In the genomic region with DNA sequence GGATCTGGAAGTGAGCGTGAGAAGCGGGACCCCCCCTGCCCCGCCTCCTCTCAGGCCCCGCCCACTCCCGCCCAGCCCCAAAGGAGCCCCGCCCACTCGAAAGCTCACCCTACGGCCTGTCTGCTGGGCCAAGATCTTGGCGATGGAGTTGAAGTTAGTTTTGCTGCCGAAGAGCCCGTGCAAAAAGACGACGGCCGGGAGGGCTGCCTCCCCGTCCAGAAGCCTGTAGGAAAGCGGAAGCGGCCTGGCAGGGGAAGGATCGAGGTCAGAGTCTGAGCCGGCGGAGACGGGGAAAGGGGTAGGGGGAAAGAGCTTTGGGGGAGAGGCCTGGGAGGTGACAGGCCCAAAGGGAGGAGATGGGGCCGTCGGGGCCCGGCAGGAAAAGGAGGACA, we compare ENCODE assay signal across 8 cellular contexts. TPM values are rescaled to one million over a fixed set of nuclear protein-coding genes. Genes with fewer than 3 reads are reported as not detected.
DNase-seq lines count a peak whose midpoint lies in the region; ATAC-seq, FAIRE-seq and TF ChIP-seq lines count a peak whose summit lies in the region.

No MANE protein-coding gene starts in this region.

- H3K27ac ChIP-seq in SJCRH30, result peak overlapping the region; percentile 74
- peak overlapping the region; percentile 36 for H3K27ac ChIP-seq in cardiac muscle cell
- H3K27ac ChIP-seq in pancreas, result peak overlapping the region; percentile 66 to 100 (median 91)

- no peaks in the 10 kb centered on the region for H3K36me3 Mint-ChIP-seq in activated naive CD8-positive, alpha-beta T cell treated with anti-CD3 and anti-CD28 coated beads, Interleukin-2, amount 50 U/mL, for 24 hours (ENCODE audit: low read depth)

- H3K27ac Mint-ChIP-seq in activated naive CD8-positive, alpha-beta T cell treated with anti-CD3 and anti-CD28 coated beads, Interleukin-2, amount 50 U/mL, for 24 hours, result peak overlapping the region; percentile 90

- H3K36me3 ChIP-seq in SJCRH30, result no peaks in the 10 kb centered on the region; the same call in 1 of the 2 replicates
- no peaks in the 10 kb centered on the region for H3K36me3 ChIP-seq in cardiac muscle cell
- H3K36me3 ChIP-seq in pancreas, result peaks cover 0 to 8% (median 0%) of the 10 kb centered on the region in 3 donors

- H3K4me1 ChIP-seq in SJCRH30, result peaks cover 16% of the 10 kb centered on the region
- H3K4me1 ChIP-seq in cardiac muscle cell (ENCODE audit: low read depth), result no peaks in the 10 kb centered on the region
- H3K4me1 ChIP-seq in pancreas, result peaks cover 12 to 26% (median 24%) of the 10 kb centered on the region in 3 donors

- no peaks in the 10 kb centered on the region for H3K27me3 Mint-ChIP-seq in activated naive CD8-positive, alpha-beta T cell treated with anti-CD3 and anti-CD28 coated beads, Interleukin-2, amount 50 U/mL, for 24 hours

- H3K9me3 Mint-ChIP-seq in activated naive CD8-positive, alpha-beta T cell treated with anti-CD3 and anti-CD28 coated beads, Interleukin-2, amount 50 U/mL, for 24 hours, result no peaks in the 10 kb centered on the region

- 0 to 1% methylated on average over 19 to 24 of the region's 24 CpGs for WGBS in pancreas, 2 donors

- no peak for TF ChIP-seq CTCF in cardiac muscle cell (IDR thresholded peaks at IDR 0.05; ENCODE audit: low read depth, low read length)
- no peak for TF ChIP-seq CTCF in pancreas (IDR thresholded peaks at IDR 0.05)

- FAIRE-seq in pancreas (lab: Jason Lieb, UNC), result no peak

- H3K4me3 Mint-ChIP-seq in activated naive CD8-positive, alpha-beta T cell treated with anti-CD3 and anti-CD28 coated beads, Interleukin-2, amount 50 U/mL, for 24 hours, result peak overlapping the region; percentile 89

- H3K27me3 ChIP-seq in SJCRH30 (0 out of 2 replicates have a peak, but pooled peaks cover 5% of the 10 kb centered on the region), cardiac muscle cell (no peaks in the 10 kb centered on the region), pancreas (no peaks in the 10 kb centered on the region)

- H3K9me3 ChIP-seq in SJCRH30 (replicated peaks) (no peaks in the 10 kb centered on the region), cardiac muscle cell (ENCODE audit: low read depth) (no peaks in the 10 kb centered on the region), pancreas (no peaks in the 10 kb centered on the region)

- H3K4me3 ChIP-seq in SJCRH30, result peak overlapping the region; percentile 94
- peak overlapping the region; percentile 48 for H3K4me3 ChIP-seq in cardiac muscle cell
- peak overlapping the region; percentile 37 to 95 (median 78) for H3K4me3 ChIP-seq in pancreas

- H3K4me1 Mint-ChIP-seq in activated naive CD8-positive, alpha-beta T cell treated with anti-CD3 and anti-CD28 coated beads, Interleukin-2, amount 50 U/mL, for 24 hours, result peaks cover 11% of the 10 kb centered on the region

- ATAC-seq in HG03354 (IDR thresholded peaks at IDR 0.05; ENCODE audit: poor library complexity, severe bottlenecking, unreplicated experiment) (peak; percentile 15), pancreas (peak; percentile 9 to 26 (median 18))
- peak; percentile 1 for ATAC-seq in activated naive CD8-positive, alpha-beta T cell treated with anti-CD3 and anti-CD28 coated beads, Interleukin-2, amount 50 U/mL, for 24 hours

- intact Hi-C loops in pancreas (cut with DNase I), result no loop called here

- DNase-seq in NCI-H1417 (lab: John Stamatoyannopoulos, UW) (peak; percentile 69 to 87 (median 80)), NCI-H1417 treated with DMSO at 0.1 percent for 48 hours (lab: John Stamatoyannopoulos, UW) (no peak), SJCRH30 (peak; percentile 68 to 80), cardiac muscle cell (ENCODE audit: low read depth in 1 of 2, low spot score in 1 of 2) (peak; percentile 60 to 66), pancreas (peak in 5 of 6 donors; percentile 60 to 82 (median 65)), DMS153 (lab: John Stamatoyannopoulos, UW) (no peak)
- peak; percentile 72 for DNase-seq in activated naive CD8-positive, alpha-beta T cell treated with anti-CD3 and anti-CD28 coated beads, Interleukin-2, amount 50 U/mL, for 24 hours

RNA-seq across cellular contexts. Expression of a gene that starts 0.4 kb away (rescaled TPM):
- total RNA-seq in SJCRH30 (2014; rRNA removed; shearing (Covaris generic)), result 11.8 and 13.9 TPM in 2 replicates
- 30.9 and 48.9 TPM in 2 replicates for total RNA-seq in cardiac muscle cell
- polyA plus RNA-seq in cardiac muscle cell, result 42.2 and 59.6 TPM in 2 replicates
- 10 to 100 TPM; 16.0 to 30.6 (median 22.1) TPM for total RNA-seq in pancreas
- polyA plus RNA-seq in pancreas, result 10 to 100 TPM; 91.0 to 95.2 TPM

RNA-seq across cellular contexts. Expression of a gene that starts 18.7 kb away (rescaled TPM):
- total RNA-seq in SJCRH30 (2014; rRNA removed; shearing (Covaris generic)), result 6.9 and 10.4 TPM in 2 replicates
- 14.4 and 20.6 TPM in 2 replicates for total RNA-seq in cardiac muscle cell
- polyA plus RNA-seq in cardiac muscle cell, result 9.8 and 11.8 TPM in 2 replicates
- total RNA-seq in pancreas, result 10 to 100 TPM in 2 of 6 donors, 1 to 10 TPM in 4; 2.3 to 11.9 (median 6.9) TPM
- polyA plus RNA-seq in pancreas, result 10 to 100 TPM; 31.8 to 95.7 TPM

RNA-seq across cellular contexts. Expression of a gene that starts 31.9 kb away (rescaled TPM):
- total RNA-seq in SJCRH30 (2014; rRNA removed; shearing (Covaris generic)), result not detected in 2 replicates
- total RNA-seq in cardiac muscle cell (5.9 and 11.0 TPM in 2 replicates), pancreas (10 to 100 TPM; 42.9 to 62.0 (median 48.3) TPM)
- polyA plus RNA-seq in cardiac muscle cell (5.6 and 11.2 TPM in 2 replicates), pancreas (100 to 1,000 TPM; 110 to 122 TPM)

RNA-seq across cellular contexts. Expression of a gene that starts 54.8 kb away (rescaled TPM):
- 86.6 and 91.7 TPM in 2 replicates for total RNA-seq in SJCRH30 (2014; rRNA removed; shearing (Covaris generic))
- total RNA-seq in cardiac muscle cell (63.9 and 100.0 TPM in 2 replicates), pancreas (10 to 100 TPM; 26.9 to 36.8 (median 33.0) TPM)
- polyA plus RNA-seq in cardiac muscle cell (141 and 170 TPM in 2 replicates), pancreas (10 to 100 TPM; 46.7 to 62.9 TPM)

RNA-seq across cellular contexts. Expression of a gene that starts 55.0 kb away (rescaled TPM):
- total RNA-seq in SJCRH30 (2014; rRNA removed; shearing (Covaris generic)), result 5.1 and 6.0 TPM in 2 replicates
- 9.9 and 10.1 TPM in 2 replicates for total RNA-seq in cardiac muscle cell
- polyA plus RNA-seq in cardiac muscle cell, result 23.4 and 24.3 TPM in 2 replicates
- 1 to 10 TPM; 4.1 to 8.2 (median 5.6) TPM for total RNA-seq in pancreas
- polyA plus RNA-seq in pancreas, result 1 to 10 TPM; 5.1 to 6.4 TPM

Comparison
In these comparisons a context has a peak if more than half of its experiments do, and no peak if none do; other contexts are left out.
1. DNase-seq: peak in NCI-H1417 (3 of 3), SJCRH30 (2 of 2), activated naive CD8-positive, alpha-beta T cell treated with anti-CD3 and anti-CD28 coated beads, Interleukin-2, amount 50 U/mL, for 24 hours (single experiment), cardiac muscle cell (2 of 2) and pancreas (5 of 6); none in NCI-H1417 treated with DMSO at 0.1 percent for 48 hours (single experiment) and DMS153 (single experiment).
2. H3K27ac ChIP-seq: peak in every context shown above with its lines; median percentile 91 in pancreas; 74 in SJCRH30; 36 in cardiac muscle cell.
3. Peak in every context shown above with its lines, with median percentiles within 50 percentile points of each other: ATAC-seq and H3K4me3 ChIP-seq.